Comparison of ENCODE assay signal across 19 cellular contexts in genomic region chr2:56971383-56971974, GRCh38.
"Had no signal": no experiment of that assay in that cellular context is flagged by ENCODE, and none has a peak within 500 bp of the region (broad histone marks: within the 10 kb centered on the region; RNA-seq: fewer than 3 reads in every experiment).

No MANE protein-coding gene starts in this region.

- ATAC-seq: effector memory CD8-positive, alpha-beta T cell; heart left ventricle; left lobe of liver; natural killer cell; stimulated activated effector memory CD8-positive, alpha-beta T cell treated with anti-CD3 and anti-CD28 coated beads, Interleukin-12 subunit alpha, Interleukin-12 subunit beta, amount 100 ng/mL, for 72 hours; stimulated activated naive CD8-positive, alpha-beta T cell treated with anti-CD3 and anti-CD28 coated beads, Interleukin-15, Interleukin-2, amounts not matched to agents 100 U/mL and 50 U/mL, for 24 hours had no signal

- DNase-seq: effector memory CD8-positive, alpha-beta T cell; erythroblast; heart left ventricle; hippocampal formation; kidney glomerular epithelial cell; mammary epithelial cell; natural killer cell; stimulated activated CD4-positive, alpha-beta T cell treated with anti-CD3 and anti-CD28 coated beads, Interleukin-4, amount 100 ng/mL, for 1 hour; stimulated activated CD8-positive, alpha-beta memory T cell treated with anti-CD3 and anti-CD28 coated beads, Interleukin-4, amount 100 ng/mL, for 48 hours; stimulated activated naive CD8-positive, alpha-beta T cell treated with anti-CD3 and anti-CD28 coated beads, Interleukin-15, Interleukin-2, amounts not matched to agents 100 U/mL and 50 U/mL, for 24 hours; tibial artery; upper lobe of left lung; uterus had no signal

- H3K9me3 Mint-ChIP-seq: neural crest cell had no signal

- H3K4me1 ChIP-seq: heart left ventricle, right atrium auricular region, suprapubic skin, tibial artery, upper lobe of left lung, uterus had no signal

- H3K4me3 Mint-ChIP-seq: dendritic cell treated with granulocyte-macrophage colony-stimulating factor and Interleukin-4, amounts not matched to agents 40 ng/mL and 50 ng/mL, for 4 days; effector memory CD8-positive, alpha-beta T cell; natural killer cell; neural crest cell; stimulated activated effector memory CD8-positive, alpha-beta T cell treated with anti-CD3 and anti-CD28 coated beads, Interleukin-12 subunit alpha, Interleukin-12 subunit beta, amount 100 ng/mL, for 72 hours had no signal

- H3K36me3 ChIP-seq: heart left ventricle, right atrium auricular region, suprapubic skin, tibial artery, upper lobe of left lung, uterus had no signal

- H3K36me3 Mint-ChIP-seq: natural killer cell; stimulated activated effector memory CD8-positive, alpha-beta T cell treated with anti-CD3 and anti-CD28 coated beads, Interleukin-12 subunit alpha, Interleukin-12 subunit beta, amount 100 ng/mL, for 72 hours had no signal

- H3K27me3 ChIP-seq: heart left ventricle, right atrium auricular region, suprapubic skin, tibial artery, upper lobe of left lung, uterus had no signal

- H3K27ac ChIP-seq: heart left ventricle, right atrium auricular region, suprapubic skin, tibial artery, upper lobe of left lung, uterus had no signal

- H3K4me1 Mint-ChIP-seq: natural killer cell; neural crest cell; stimulated activated effector memory CD8-positive, alpha-beta T cell treated with anti-CD3 and anti-CD28 coated beads, Interleukin-12 subunit alpha, Interleukin-12 subunit beta, amount 100 ng/mL, for 72 hours had no signal

- H3K27me3 Mint-ChIP-seq: dendritic cell treated with granulocyte-macrophage colony-stimulating factor and Interleukin-4, amounts not matched to agents 40 ng/mL and 50 ng/mL, for 4 days; effector memory CD8-positive, alpha-beta T cell had no signal

- H3K4me3 ChIP-seq: heart left ventricle, right atrium auricular region, suprapubic skin, tibial artery, upper lobe of left lung, uterus had no signal

- H3K9me3 ChIP-seq: right atrium auricular region, suprapubic skin, tibial artery, upper lobe of left lung, uterus had no signal

- H3K27ac Mint-ChIP-seq: dendritic cell treated with granulocyte-macrophage colony-stimulating factor and Interleukin-4, amounts not matched to agents 40 ng/mL and 50 ng/mL, for 4 days; effector memory CD8-positive, alpha-beta T cell; natural killer cell; stimulated activated effector memory CD8-positive, alpha-beta T cell treated with anti-CD3 and anti-CD28 coated beads, Interleukin-12 subunit alpha, Interleukin-12 subunit beta, amount 100 ng/mL, for 72 hours had no signal
